In genomic region chr2:205675861-205676516, GRCh38 we compare ENCODE assay signal across 8 cellular contexts. TPM values are rescaled to one million over a fixed set of nuclear protein-coding genes. Genes with fewer than 3 reads are reported as not detected.
A peak's percentile ranks its signal among the peaks of the same experiment; 100 is the strongest.
DNase-seq lines count a peak whose midpoint lies in the region; ATAC-seq and TF ChIP-seq lines count a peak whose summit lies in the region.

No MANE protein-coding gene starts in this region.

- H3K79me2 ChIP-seq in parathyroid adenoma: no peaks in the 10 kb centered on the region

- H3K27me3 ChIP-seq in parathyroid adenoma (ENCODE audit: control insufficient read depth, insufficient read depth, low read length): no peaks in the 10 kb centered on the region

- no peaks in the 10 kb centered on the region for H3K9me3 ChIP-seq in parathyroid adenoma (ENCODE audit: control insufficient read depth, low read length)

- no peaks in the 10 kb centered on the region for H3K9me3 Mint-ChIP-seq in activated naive CD4-positive, alpha-beta T cell treated with anti-CD3 and anti-CD28 coated beads, Interleukin-2, amount 50 U/mL, for 72 hours

- H3K27ac ChIP-seq in parathyroid adenoma: no peak overlapping the region

- TF ChIP-seq CTCF in GM12874 (IDR thresholded peaks at IDR 0.05; ENCODE audit: insufficient read depth, low read depth, low read length): peak; percentile 55; the same call in 1 of the 2 replicates
- peak; percentile 82 for TF ChIP-seq CTCF in fibroblast of pulmonary artery (IDR thresholded peaks at IDR 0.05; ENCODE audit: low read length, missing control alignments)
- peak; percentile 82 for TF ChIP-seq CTCF in parathyroid adenoma (IDR thresholded peaks at IDR 0.05)

- H3K27ac Mint-ChIP-seq in activated naive CD4-positive, alpha-beta T cell treated with anti-CD3 and anti-CD28 coated beads, Interleukin-2, amount 50 U/mL, for 72 hours: no peak overlapping the region

- H3K4me2 ChIP-seq in parathyroid adenoma (ENCODE audit: low read length): no peak overlapping the region

- in situ Hi-C loops in SK-MEL-5 (cut with HindIII; ENCODE audit: low pct_unique_long_range_greater_than_20kb, low sequenced_read_pairs): no loop called here

- peak; percentile 58 for DNase-seq in NAMALWA (ENCODE audit: low spot score)
- peak; percentile 79 for DNase-seq in SK-MEL-5 (ENCODE audit: low read depth, low spot score)
- peak; percentile 86 for DNase-seq in fibroblast of pulmonary artery (ENCODE audit: low read depth)
- no peak for DNase-seq in activated naive CD4-positive, alpha-beta T cell treated with anti-CD3 and anti-CD28 coated beads, Interleukin-2, amount 50 U/mL, for 72 hours (ENCODE audit: low spot score in 2 of 2)

- H3K4me3 ChIP-seq in fibroblast of pulmonary artery (replicated peaks; ENCODE audit: low read depth, low read length): no peak overlapping the region
- H3K4me3 ChIP-seq in parathyroid adenoma (ENCODE audit: low read depth, low read length): peak overlapping the region; percentile 19

- H2AFZ ChIP-seq in parathyroid adenoma: peak overlapping the region; percentile 16

- no peaks in the 10 kb centered on the region for H3K36me3 ChIP-seq in parathyroid adenoma (ENCODE audit: control insufficient read depth, insufficient read depth, low read length)

- no peaks in the 10 kb centered on the region for H3K36me3 Mint-ChIP-seq in activated naive CD4-positive, alpha-beta T cell treated with anti-CD3 and anti-CD28 coated beads, Interleukin-2, amount 50 U/mL, for 72 hours

- H3K4me1 ChIP-seq in parathyroid adenoma: no peaks in the 10 kb centered on the region

- no peak overlapping the region for H3K9ac ChIP-seq in parathyroid adenoma

- ATAC-seq in HG02981 (IDR thresholded peaks at IDR 0.05; ENCODE audit: unreplicated experiment) (no peak), GM18858 (IDR thresholded peaks at IDR 0.05; ENCODE audit: unreplicated experiment) (no peak)
- no peak for ATAC-seq in activated naive CD4-positive, alpha-beta T cell treated with anti-CD3 and anti-CD28 coated beads, Interleukin-2, amount 50 U/mL, for 72 hours

RNA-seq across cellular contexts. Expression of gene NRP2, which starts 6.3 kb away (rescaled TPM):
- 174 and 204 TPM in 2 replicates for total RNA-seq in SK-MEL-5 (2014; rRNA removed; shearing (Covaris generic))
- 206 and 239 TPM in 2 replicates for polyA plus RNA-seq in SK-MEL-5 (2015; cell fraction: cytosol; rRNA removed)
- polyA plus RNA-seq in SK-MEL-5 (2015; cell fraction: nucleus; rRNA removed): 83.4 and 104 TPM in 2 replicates
- 1 to 10 TPM in 1 of 2 donors, under 1 TPM in 1; 0.59 to 3.0 TPM for total RNA-seq in activated naive CD4-positive, alpha-beta T cell treated with anti-CD3 and anti-CD28 coated beads, Interleukin-2, amount 50 U/mL, for 72 hours

Comparison
In these comparisons a context has a peak if more than half of its experiments do, and no peak if none do; other contexts are left out.
1. DNase-seq: peak in NAMALWA (single experiment), SK-MEL-5 (single experiment) and fibroblast of pulmonary artery (single experiment); none in activated naive CD4-positive, alpha-beta T cell treated with anti-CD3 and anti-CD28 coated beads, Interleukin-2, amount 50 U/mL, for 72 hours (0 of 2).
2. RNA of gene NRP2, which starts 6.3 kb away (total RNA-seq): 174 to 204 TPM in SK-MEL-5; 0.59 to 3.0 TPM in activated naive CD4-positive, alpha-beta T cell treated with anti-CD3 and anti-CD28 coated beads, Interleukin-2, amount 50 U/mL, for 72 hours; every median in the first group is over 10 times any median in the second.
3. Peak in every context shown above with its lines, with median percentiles within 50 percentile points of each other: CTCF ChIP-seq.